ENCODE assay signal across 2 cellular contexts in the genomic region with DNA sequence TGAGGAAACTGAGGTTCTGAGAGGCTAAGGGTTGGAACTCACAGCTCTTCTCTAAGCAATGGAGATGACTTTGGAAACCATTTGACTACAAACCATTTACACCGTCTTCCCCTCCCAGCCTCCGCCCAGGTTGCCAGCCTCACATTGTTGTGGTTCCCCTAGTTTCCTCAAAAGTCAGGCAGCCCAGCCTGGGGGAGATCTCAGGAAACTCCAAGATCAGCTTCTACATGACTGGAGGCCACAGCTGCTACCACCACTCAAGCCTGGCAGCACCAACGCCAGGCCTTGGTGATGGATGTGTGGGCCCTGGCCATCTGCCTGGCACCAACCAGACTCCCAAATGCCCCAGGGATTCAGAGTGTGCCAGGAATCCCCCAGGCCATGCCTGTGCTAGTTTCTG.
TF ChIP-seq lines count a peak whose summit lies in the region.

No MANE protein-coding gene starts in this region.

TF ChIP-seq in SK-N-SH, 30 proteins besides CTCF, POLR2A, EP300 and RAD21:
- no peak for TF ChIP-seq MEF2A (IDR thresholded peaks at IDR 0.05; ENCODE audit: borderline replicate concordance, low read depth)
- no peak for TF ChIP-seq GATA2 (CRISPR knock-in tag; IDR thresholded peaks at IDR 0.05)
- TF ChIP-seq, protein P1, sequence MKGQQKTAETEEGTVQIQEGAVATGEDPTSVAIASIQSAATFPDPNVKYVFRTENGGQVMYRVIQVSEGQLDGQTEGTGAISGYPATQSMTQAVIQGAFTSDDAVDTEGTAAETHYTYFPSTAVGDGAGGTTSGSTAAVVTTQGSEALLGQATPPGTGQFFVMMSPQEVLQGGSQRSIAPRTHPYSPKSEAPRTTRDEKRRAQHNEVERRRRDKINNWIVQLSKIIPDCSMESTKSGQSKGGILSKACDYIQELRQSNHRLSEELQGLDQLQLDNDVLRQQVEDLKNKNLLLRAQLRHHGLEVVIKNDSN (IDR thresholded peaks at IDR 0.05; ENCODE audit: borderline replicate concordance, low read depth), result no peak
- TF ChIP-seq, protein P2, sequence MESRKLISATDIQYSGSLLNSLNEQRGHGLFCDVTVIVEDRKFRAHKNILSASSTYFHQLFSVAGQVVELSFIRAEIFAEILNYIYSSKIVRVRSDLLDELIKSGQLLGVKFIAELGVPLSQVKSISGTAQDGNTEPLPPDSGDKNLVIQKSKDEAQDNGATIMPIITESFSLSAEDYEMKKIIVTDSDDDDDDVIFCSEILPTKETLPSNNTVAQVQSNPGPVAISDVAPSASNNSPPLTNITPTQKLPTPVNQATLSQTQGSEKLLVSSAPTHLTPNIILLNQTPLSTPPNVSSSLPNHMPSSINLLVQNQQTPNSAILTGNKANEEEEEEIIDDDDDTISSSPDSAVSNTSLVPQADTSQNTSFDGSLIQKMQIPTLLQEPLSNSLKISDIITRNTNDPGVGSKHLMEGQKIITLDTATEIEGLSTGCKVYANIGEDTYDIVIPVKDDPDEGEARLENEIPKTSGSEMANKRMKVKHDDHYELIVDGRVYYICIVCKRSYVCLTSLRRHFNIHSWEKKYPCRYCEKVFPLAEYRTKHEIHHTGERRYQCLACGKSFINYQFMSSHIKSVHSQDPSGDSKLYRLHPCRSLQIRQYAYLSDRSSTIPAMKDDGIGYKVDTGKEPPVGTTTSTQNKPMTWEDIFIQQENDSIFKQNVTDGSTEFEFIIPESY (IDR thresholded peaks at IDR 0.05; ENCODE audit: borderline replicate concordance, low read depth), result no peak
- TF ChIP-seq ELF1 (IDR thresholded peaks at IDR 0.05), result no peak
- TF ChIP-seq TAF1 (IDR thresholded peaks at IDR 0.05; ENCODE audit: borderline replicate concordance, low read depth, low read length), result no peak
- no peak for TF ChIP-seq NRF1 (IDR thresholded peaks at IDR 0.05; ENCODE audit: low read depth, low read length)
- TF ChIP-seq SIN3A (IDR thresholded peaks at IDR 0.05; ENCODE audit: borderline replicate concordance, low read depth, low read length), result no peak
- no peak for TF ChIP-seq RFX5 (IDR thresholded peaks at IDR 0.05; ENCODE audit: low read length)

TF ChIP-seq in SK-N-SH treated with all-trans-retinoic acid at 6 μM for 48 hours, 23 proteins besides CTCF, POLR2A, EP300 and RAD21:
- no peak for TF ChIP-seq ZC3H10 (CRISPR knock-in tag; IDR thresholded peaks at IDR 0.05)
- no peak for TF ChIP-seq ZNF565 (CRISPR knock-in tag; conservative IDR thresholded peaks at IDR 0.05; ENCODE audit: low read depth)
- TF ChIP-seq PPARA (CRISPR knock-in tag; IDR thresholded peaks at IDR 0.05; ENCODE audit: borderline replicate concordance), result no peak
- no peak for TF ChIP-seq TOX (CRISPR knock-in tag; IDR thresholded peaks at IDR 0.05; ENCODE audit: borderline replicate concordance)
- TF ChIP-seq ZFP3 (CRISPR knock-in tag; IDR thresholded peaks at IDR 0.05), result no peak
- TF ChIP-seq ARNTL (CRISPR knock-in tag; IDR thresholded peaks at IDR 0.05; ENCODE audit: borderline replicate concordance, low read depth), result no peak
- TF ChIP-seq, protein P3, sequence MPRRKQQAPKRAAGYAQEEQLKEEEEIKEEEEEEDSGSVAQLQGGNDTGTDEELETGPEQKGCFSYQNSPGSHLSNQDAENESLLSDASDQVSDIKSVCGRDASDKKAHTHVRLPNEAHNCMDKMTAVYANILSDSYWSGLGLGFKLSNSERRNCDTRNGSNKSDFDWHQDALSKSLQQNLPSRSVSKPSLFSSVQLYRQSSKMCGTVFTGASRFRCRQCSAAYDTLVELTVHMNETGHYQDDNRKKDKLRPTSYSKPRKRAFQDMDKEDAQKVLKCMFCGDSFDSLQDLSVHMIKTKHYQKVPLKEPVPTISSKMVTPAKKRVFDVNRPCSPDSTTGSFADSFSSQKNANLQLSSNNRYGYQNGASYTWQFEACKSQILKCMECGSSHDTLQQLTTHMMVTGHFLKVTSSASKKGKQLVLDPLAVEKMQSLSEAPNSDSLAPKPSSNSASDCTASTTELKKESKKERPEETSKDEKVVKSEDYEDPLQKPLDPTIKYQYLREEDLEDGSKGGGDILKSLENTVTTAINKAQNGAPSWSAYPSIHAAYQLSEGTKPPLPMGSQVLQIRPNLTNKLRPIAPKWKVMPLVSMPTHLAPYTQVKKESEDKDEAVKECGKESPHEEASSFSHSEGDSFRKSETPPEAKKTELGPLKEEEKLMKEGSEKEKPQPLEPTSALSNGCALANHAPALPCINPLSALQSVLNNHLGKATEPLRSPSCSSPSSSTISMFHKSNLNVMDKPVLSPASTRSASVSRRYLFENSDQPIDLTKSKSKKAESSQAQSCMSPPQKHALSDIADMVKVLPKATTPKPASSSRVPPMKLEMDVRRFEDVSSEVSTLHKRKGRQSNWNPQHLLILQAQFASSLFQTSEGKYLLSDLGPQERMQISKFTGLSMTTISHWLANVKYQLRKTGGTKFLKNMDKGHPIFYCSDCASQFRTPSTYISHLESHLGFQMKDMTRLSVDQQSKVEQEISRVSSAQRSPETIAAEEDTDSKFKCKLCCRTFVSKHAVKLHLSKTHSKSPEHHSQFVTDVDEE (CRISPR knock-in tag; IDR thresholded peaks at IDR 0.05), result no peak
- TF ChIP-seq SNAI2 (CRISPR knock-in tag; IDR thresholded peaks at IDR 0.05), result no peak
